ENCODE assay signal across 14 cellular contexts in genomic region chr3:81829946-81830345, GRCh38.
"Had no signal": no experiment of that assay in that cellular context is flagged by ENCODE, and none has a peak within 500 bp of the region (broad histone marks: within the 10 kb centered on the region; RNA-seq: fewer than 3 reads in every experiment).

No MANE protein-coding gene starts in this region.

- H3K36me3 ChIP-seq: heart right ventricle, prostate gland, right lobe of liver, spleen, suprapubic skin had no signal

- H3K4me3 ChIP-seq: heart right ventricle, lung, prostate gland, right lobe of liver, spleen, suprapubic skin had no signal

- DNase-seq: activated CD4-positive, alpha-beta T cell treated with anti-CD3 and anti-CD28 coated beads for 1 hour; activated CD4-positive, alpha-beta T cell treated with anti-CD3 and anti-CD28 coated beads, Interleukin-2, amount 50 U/mL, for 4 hours; activated effector memory CD4-positive, alpha-beta T cell treated with Interleukin-2 at 50 U/mL for 16 hours; activated T-cell treated with anti-CD3 and anti-CD28 coated beads, Interleukin-2, amount 50 U/mL, for 24 hours; heart right ventricle; midbrain; spleen; trophoblast cell had no signal

- H3K4me1 ChIP-seq: prostate gland, right lobe of liver, suprapubic skin had no signal

- H3K27ac ChIP-seq: heart right ventricle, prostate gland, right lobe of liver, spleen, suprapubic skin had no signal

- H3K9me3 ChIP-seq: heart right ventricle, prostate gland, right lobe of liver, spleen, suprapubic skin had no signal

- ATAC-seq: activated naive CD4-positive, alpha-beta T cell treated with anti-CD3 and anti-CD28 coated beads, Interleukin-2, amount 50 U/mL, for 72 hours; heart right ventricle; left cardiac atrium had no signal

- H3K27me3 ChIP-seq: heart right ventricle, right lobe of liver, spleen, suprapubic skin had no signal
